ENCODE assay signal across 16 cellular contexts in the genomic region with DNA sequence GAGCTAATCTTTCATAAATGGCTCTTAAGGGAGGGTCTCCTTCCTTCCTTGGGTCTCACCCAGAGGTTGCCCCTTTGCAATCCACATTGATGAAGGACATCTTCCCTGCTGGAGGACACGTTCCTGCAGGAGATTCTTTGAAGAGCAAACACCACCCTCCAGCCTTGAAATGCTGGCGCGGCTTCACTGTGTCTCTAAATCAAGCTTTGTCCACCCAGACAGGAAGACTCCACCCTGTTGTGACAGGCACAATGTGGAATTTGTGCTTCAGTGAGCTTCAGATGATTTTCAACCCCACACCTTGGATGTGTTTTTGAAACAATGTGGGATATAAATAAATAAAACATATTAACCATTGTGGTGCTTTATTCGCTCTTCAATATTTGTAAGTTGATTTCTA.
DNase-seq lines count a peak whose midpoint lies in the region; ATAC-seq, FAIRE-seq and TF ChIP-seq lines count a peak whose summit lies in the region.
"Had no signal": no experiment of that assay in that cellular context is flagged by ENCODE, and none has a peak within 500 bp of the region (broad histone marks: within the 10 kb centered on the region; RNA-seq: fewer than 3 reads in every experiment).

No MANE protein-coding gene starts in this region.

- TF ChIP-seq CTCF in AG10803 (conservative IDR thresholded peaks at IDR 0.05; ENCODE audit: low read length) = no peak

- ATAC-seq in left lobe of liver = peak; percentile 25
- ATAC-seq in HG03175 (IDR thresholded peaks at IDR 0.05; ENCODE audit: unreplicated experiment) = no peak
- ATAC-seq: activated CD8-positive, alpha-beta T cell treated with anti-CD3 and anti-CD28 coated beads for 36 hours; activated T-cell treated with anti-CD3 and anti-CD28 coated beads, Interleukin-2, amount 50 U/mL, for 72 hours; pancreas had no signal

- DNase-seq in AG10803 (ENCODE audit: low read depth) (peak; percentile 29), HTR-8/SVneo (ENCODE audit: insufficient read length, low spot score) (peak; percentile 34), amniotic epithelial cell (ENCODE audit: low read depth) (peak; percentile 27), left lobe of liver (ENCODE audit: low spot score) (no peak), nucleus accumbens (lab: John Stamatoyannopoulos, UW) (no peak)
- DNase-seq in stimulated activated naive CD4-positive, alpha-beta T cell (lab: John Stamatoyannopoulos, UW) = no peak
- DNase-seq in stimulated activated CD8-positive, alpha-beta memory T cell treated with anti-CD3 and anti-CD28 coated beads, Interleukin-4, amount 100 ng/mL, for 48 hours = no peak
- DNase-seq: activated CD8-positive, alpha-beta T cell treated with anti-CD3 and anti-CD28 coated beads for 36 hours; activated T-cell treated with anti-CD3 and anti-CD28 coated beads, Interleukin-2, amount 50 U/mL, for 72 hours; AML-193; Calu3; immature natural killer cell; NCI-H345; pancreas had no signal

- FAIRE-seq in HTR-8/SVneo (lab: Jason Lieb, UNC) = no peak
- FAIRE-seq: pancreas had no signal

- no peak overlapping the region for H3K4me3 ChIP-seq in AG10803 (ENCODE audit: low read length)
- H3K4me3 ChIP-seq: pancreas, skin epidermis had no signal

Comparison
In these comparisons a context has a peak if more than half of its experiments do, and no peak if none do; other contexts are left out.
1. DNase-seq: peak in AG10803 (single experiment), HTR-8/SVneo (single experiment) and amniotic epithelial cell (single experiment); none in left lobe of liver (single experiment), stimulated activated naive CD4-positive, alpha-beta T cell (0 of 6), nucleus accumbens (0 of 56) and stimulated activated CD8-positive, alpha-beta memory T cell treated with anti-CD3 and anti-CD28 coated beads, Interleukin-4, amount 100 ng/mL, for 48 hours (single experiment).